Comparison of ENCODE assay signal across 8 cellular contexts in the genomic region with DNA sequence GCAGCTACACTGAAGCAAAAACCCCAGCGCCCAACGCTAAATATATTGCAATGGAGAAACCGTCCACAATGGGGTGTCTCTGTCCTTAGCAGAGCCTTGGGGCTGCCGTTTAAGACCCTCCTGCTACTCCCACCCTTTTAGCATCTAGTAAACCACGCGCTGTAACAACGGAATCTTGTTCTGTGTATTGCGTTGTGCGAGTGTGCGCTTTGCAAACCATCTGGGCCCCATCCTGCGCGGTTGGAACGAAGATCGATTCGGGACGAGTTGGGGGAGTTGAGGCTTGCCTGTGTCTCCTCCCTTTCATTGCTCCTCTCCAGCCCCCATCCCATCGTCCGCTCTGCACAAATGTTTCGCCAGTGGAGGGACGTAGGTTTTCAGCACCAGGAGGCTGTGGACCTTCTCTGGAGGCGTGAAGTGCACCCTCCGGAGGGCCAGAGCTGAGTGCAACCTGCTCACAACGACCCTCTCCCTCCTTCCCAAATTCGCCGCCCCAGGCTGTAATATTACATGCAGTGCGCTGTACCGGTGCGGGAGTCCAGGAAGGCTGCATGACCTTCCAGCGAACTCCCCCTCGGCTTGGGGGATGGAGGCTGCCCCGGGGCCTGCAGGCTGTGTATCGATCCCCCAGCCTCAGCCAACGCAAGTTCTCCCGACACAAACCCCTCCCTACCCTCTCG. TPM values are rescaled to one million over a fixed set of nuclear protein-coding genes. Genes with fewer than 3 reads are reported as not detected.
DNase-seq lines count a peak whose midpoint lies in the region; ATAC-seq, FAIRE-seq and TF ChIP-seq lines count a peak whose summit lies in the region.

No MANE protein-coding gene starts in this region.

- CTCF ChIA-PET in activated naive CD4-positive, alpha-beta T cell treated with anti-CD3 and anti-CD28 coated beads for 36 hours (lab: Charles Lee), result interaction anchor here (1.0 to 2.2 kb wide), 6 partner anchors 52 to 236 kb away, joined by 3 to 9 read pairs (median 4); no protein-coding TSS in a partner anchor

- H3K79me2 ChIP-seq in GM23338 (replicated peaks; ENCODE audit: insufficient read depth), result peaks cover 30% of the 10 kb centered on the region

- no peaks in the 10 kb centered on the region for H3K9me2 ChIP-seq in GM23338 (ENCODE audit: insufficient read depth)

- H3K36me3 ChIP-seq in GM23338 (ENCODE audit: insufficient read depth), result no peaks in the 10 kb centered on the region
- H3K36me3 ChIP-seq in pancreas, result no peaks in the 10 kb centered on the region

- intact Hi-C loops in activated naive CD4-positive, alpha-beta T cell treated with anti-CD3 and anti-CD28 coated beads for 36 hours (cut with micrococcal nuclease), result loop anchor here (1.0 to 10.0 kb wide), 6 partner anchors 9 to 493 kb away; partner anchors contain the start of gene BCL9L
- intact Hi-C loops in pancreas (cut with DNase I), result no loop called here

- 0 to 1% methylated on average over 35 of the region's 35 CpGs for WGBS in pancreas, 2 donors

- H3K9me3 Mint-ChIP-seq in GM23338 (no peaks in the 10 kb centered on the region; the same call in 2 of the 3 replicates), glutamatergic neuron (ENCODE audit: unreplicated experiment) (peaks cover 6% of the 10 kb centered on the region)
- H3K9me3 Mint-ChIP-seq in activated naive CD4-positive, alpha-beta T cell treated with anti-CD3 and anti-CD28 coated beads for 36 hours, result no peaks in the 10 kb centered on the region

- H3K27ac Mint-ChIP-seq in GM23338 (peak overlapping the region; percentile 98), glutamatergic neuron (ENCODE audit: unreplicated experiment) (peak overlapping the region; percentile 97)
- peak overlapping the region; percentile 91 for H3K27ac Mint-ChIP-seq in activated naive CD4-positive, alpha-beta T cell treated with anti-CD3 and anti-CD28 coated beads for 36 hours

- H3K4me2 ChIP-seq in GM23338, result peak overlapping the region; percentile 96

- H3K36me3 Mint-ChIP-seq in GM23338 (ENCODE audit: low read depth), result peaks cover 5% of the 10 kb centered on the region; the same call in 2 of the 3 replicates
- H3K36me3 Mint-ChIP-seq in activated naive CD4-positive, alpha-beta T cell treated with anti-CD3 and anti-CD28 coated beads for 36 hours (ENCODE audit: low read depth), result peaks cover 5% of the 10 kb centered on the region
- H3K36me3 Mint-ChIP-seq in glutamatergic neuron (ENCODE audit: unreplicated experiment), result no peaks in the 10 kb centered on the region

- H2AFZ ChIP-seq in GM23338, result peak overlapping the region; percentile 92

- peaks cover 19% of the 10 kb centered on the region for H3K4me1 Mint-ChIP-seq in GM23338
- H3K4me1 Mint-ChIP-seq in activated naive CD4-positive, alpha-beta T cell treated with anti-CD3 and anti-CD28 coated beads for 36 hours (ENCODE audit: low read depth), result peaks cover 14% of the 10 kb centered on the region
- H3K4me1 Mint-ChIP-seq in glutamatergic neuron (ENCODE audit: low read depth, unreplicated experiment), result peaks cover 13% of the 10 kb centered on the region

- TF ChIP-seq CTCF in GM23338 (conservative IDR thresholded peaks at IDR 0.05; ENCODE audit: low read depth in 2 of 2) (0 out of 4 replicates have a peak, but pooled peaks of 1 of the 2 experiments have one; percentile 10), glutamatergic neuron (IDR thresholded peaks at IDR 0.05; ENCODE audit: partially characterized antibody, unreplicated experiment) (no peak), pancreas (IDR thresholded peaks at IDR 0.05) (no peak)

- H3K4me3 ChIP-seq in GM23338, result peak overlapping the region; percentile 77
- peak overlapping the region; percentile 40 to 99 (median 77) for H3K4me3 ChIP-seq in pancreas

- no peak for FAIRE-seq in pancreas (lab: Jason Lieb, UNC)

- H3K27me3 ChIP-seq in GM23338 (ENCODE audit: insufficient read depth) (peaks cover 14% of the 10 kb centered on the region), pancreas (no peaks in the 10 kb centered on the region)

- peak overlapping the region; percentile 97 for H3K27ac ChIP-seq in GM23338 (ENCODE audit: low read depth)
- peak overlapping the region in 3 of 4 donors; percentile 83 to 89 (median 88) for H3K27ac ChIP-seq in pancreas

- H3K4me1 ChIP-seq in GM23338 (ENCODE audit: insufficient read depth) (peaks cover 23% of the 10 kb centered on the region), pancreas (peaks cover 6 to 13% (median 10%) of the 10 kb centered on the region in 3 donors)

- H3K27me3 Mint-ChIP-seq in GM23338 (ENCODE audit: insufficient read depth, low read depth, poor library complexity) (peaks cover 16% of the 10 kb centered on the region), glutamatergic neuron (ENCODE audit: unreplicated experiment) (peaks cover 13% of the 10 kb centered on the region)
- H3K27me3 Mint-ChIP-seq in activated naive CD4-positive, alpha-beta T cell treated with anti-CD3 and anti-CD28 coated beads for 36 hours (ENCODE audit: low read depth), result no peaks in the 10 kb centered on the region

- DNase-seq in 8988T, result peak; percentile 48
- peak; percentile 73 for DNase-seq in GM23338 (ENCODE audit: low spot score)
- DNase-seq in activated naive CD4-positive, alpha-beta T cell treated with anti-CD3 and anti-CD28 coated beads for 36 hours, result peak; percentile 69
- peak; percentile 80 for DNase-seq in glutamatergic neuron
- peak; percentile 31 to 67 (median 38) for DNase-seq in pancreas

- no peaks in the 10 kb centered on the region for H3K9me3 ChIP-seq in pancreas

- ATAC-seq in GM23338 (peak; percentile 33), pancreas (peak; percentile 0 to 9 (median 2)), HG03469 (IDR thresholded peaks at IDR 0.05; ENCODE audit: unreplicated experiment) (no peak), HG03378 (IDR thresholded peaks at IDR 0.05; ENCODE audit: unreplicated experiment) (no peak)

- peaks cover 11% of the 10 kb centered on the region; the same call in 1 of the 2 replicates for H3F3A ChIP-seq in GM23338 (replicated peaks; ENCODE audit: low read depth)

- H3K4me3 Mint-ChIP-seq in GM23338 (peak overlapping the region; percentile 97), glutamatergic neuron (ENCODE audit: unreplicated experiment) (peak overlapping the region; percentile 86)
- H3K4me3 Mint-ChIP-seq in activated naive CD4-positive, alpha-beta T cell treated with anti-CD3 and anti-CD28 coated beads for 36 hours, result peak overlapping the region; percentile 90

- H4K20me1 ChIP-seq in GM23338 (replicated peaks; ENCODE audit: insufficient read depth), result peaks cover 22% of the 10 kb centered on the region

TF ChIP-seq in PFSK-1, 5 proteins besides CTCF, POLR2A, EP300 and RAD21:
- TF ChIP-seq FOXP2 (optimal IDR thresholded peaks at IDR 0.05; ENCODE audit: borderline replicate concordance, extremely low read depth, extremely low read length, insufficient read depth) (no peak), SIN3A (IDR thresholded peaks at IDR 0.05; ENCODE audit: borderline replicate concordance, insufficient read depth, low read length) (peak; percentile 76; the same call in 1 of the 2 replicates), POLR2AphosphoS5 (IDR thresholded peaks at IDR 0.05; ENCODE audit: low read depth, low read length) (peak; percentile 7; the same call in 1 of the 2 replicates), REST (IDR thresholded peaks at IDR 0.05; ENCODE audit: insufficient read depth in 1 of 2, low read depth in 2 of 2, low read length in 2 of 2) (peak; percentile 89 to 92), TAF1 (IDR thresholded peaks at IDR 0.05; ENCODE audit: borderline replicate concordance, insufficient read depth, low read length) (0 out of 2 replicates have a peak, but pooled peaks have one; percentile 14)

RNA-seq across cellular contexts. Expression of gene KMT2A, which starts 1.6 kb away (rescaled TPM):
- 66.6 and 72.2 TPM in 2 replicates for total RNA-seq in GM23338 (2014; rRNA removed; shearing (Covaris generic))
- polyA plus RNA-seq in GM23338 (2016; fragmentation: Nextera tagmentation; extraction: Ambion mirVana) (29.0 and 34.3 TPM in 2 replicates), pancreas (10 to 100 TPM; 13.9 to 14.1 TPM)
- 22.4 TPM for polyA plus RNA-seq in PFSK-1 (2012; ENCODE audit: insufficient read length, low read depth)
- 10 to 100 TPM; 68.4 to 68.5 TPM for total RNA-seq in activated naive CD4-positive, alpha-beta T cell treated with anti-CD3 and anti-CD28 coated beads for 36 hours
- total RNA-seq in glutamatergic neuron (ENCODE audit: unreplicated experiment) (132 TPM), pancreas (10 to 100 TPM; 31.1 to 46.3 (median 36.6) TPM)

RNA-seq across cellular contexts. Expression of gene ATP5MG, which starts 33.3 kb away (rescaled TPM):
- 41.7 and 50.1 TPM in 2 replicates for total RNA-seq in GM23338 (2014; rRNA removed; shearing (Covaris generic))
- polyA plus RNA-seq in GM23338 (2016; fragmentation: Nextera tagmentation; extraction: Ambion mirVana) (987 and 1,075 TPM in 2 replicates), pancreas (100 to 1,000 TPM; 115 to 120 TPM)
- 509 TPM for polyA plus RNA-seq in PFSK-1 (2012; ENCODE audit: insufficient read length, low read depth)
- total RNA-seq in activated naive CD4-positive, alpha-beta T cell treated with anti-CD3 and anti-CD28 coated beads for 36 hours, result 100 to 1,000 TPM; 279 to 284 TPM
- total RNA-seq in glutamatergic neuron (ENCODE audit: unreplicated experiment) (140 TPM), pancreas (10 to 100 TPM; 46.5 to 81.4 (median 74.3) TPM)

Comparison
In these comparisons a context has a peak if more than half of its experiments do, and no peak if none do; other contexts are left out.
1. ATAC-seq: peak in GM23338 (single experiment) and pancreas (4 of 4); none in HG03469 (single experiment) and HG03378 (single experiment).
2. Peak in every context shown above with its lines, with median percentiles within 50 percentile points of each other: DNase-seq, H3K27ac Mint-ChIP-seq and H3K4me3 Mint-ChIP-seq.